1 cellular context compared by ENCODE assay signal in genomic region chr21:33617555-33617954, GRCh38.
TF ChIP-seq lines count a peak whose summit lies in the region.
"Not testable (repeated sequence)": the region's sequence is repeated elsewhere in the genome, so short reads cannot be mapped to it uniquely, and the experiment has no call there.

No MANE protein-coding gene starts in this region.

TF ChIP-seq in K562, 482 proteins besides CTCF, POLR2A, EP300 and RAD21:
- TF ChIP-seq CBFA2T2 (conservative IDR thresholded peaks at IDR 0.05) (peak; percentile 61), SOX6 (IDR thresholded peaks at IDR 0.05) (peak; percentile 61), TEAD1 (CRISPR knock-in tag; IDR thresholded peaks at IDR 0.05) (0 out of 4 replicates have a peak, but pooled peaks of 1 of the 2 experiments have one; percentile 32), SMARCA4 (IDR thresholded peaks at IDR 0.05) (0 out of 2 replicates have a peak, but pooled peaks have one; percentile 29), TCF3 (CRISPR knock-in tag; IDR thresholded peaks at IDR 0.05) (peak; percentile 89), DPF2 (IDR thresholded peaks at IDR 0.05) (peak; percentile 32), TEAD4 (IDR thresholded peaks at IDR 0.05; ENCODE audit: low read length) (peak; percentile 61; the same call in 1 of the 2 replicates), TAL1 (IDR thresholded peaks at IDR 0.05) (peak; percentile 75), KLF16 (IDR thresholded peaks at IDR 0.05) (peak; percentile 36; the same call in 1 of the 2 replicates), TRIM24 (IDR thresholded peaks at IDR 0.05) (peak; percentile 69 to 79; a peak in 3 of 4 replicates), GATA2 (CRISPR knock-in tag; IDR thresholded peaks at IDR 0.05) (0 out of 2 replicates have a peak, but pooled peaks have one; percentile 44), CBFA2T3 (IDR thresholded peaks at IDR 0.05) (peak; percentile 73), SMARCE1 (IDR thresholded peaks at IDR 0.05) (0 out of 2 replicates have a peak, but pooled peaks have one; percentile 51), MTA2 (IDR thresholded peaks at IDR 0.05; ENCODE audit: low read depth) (peak; percentile 72), NCOR1 (IDR thresholded peaks at IDR 0.05) (peak; percentile 54), ARID1B (IDR thresholded peaks at IDR 0.05) (peak; percentile 84), CEBPG (CRISPR knock-in tag; IDR thresholded peaks at IDR 0.05) (peak; percentile 17; the same call in 1 of the 2 replicates), KDM1A (IDR thresholded peaks at IDR 0.05) (0 out of 4 replicates have a peak, but pooled peaks have one; percentile 17 to 18)
- TF ChIP-seq TEAD4 (CRISPR knock-in tag; IDR thresholded peaks at IDR 0.05; ENCODE audit: borderline replicate concordance); CEBPG (tag; conservative IDR thresholded peaks at IDR 0.05 in 1 of 2, IDR thresholded peaks at IDR 0.05 in 1 of 2): not testable (repeated sequence)
- TF ChIP-seq, protein P1, sequence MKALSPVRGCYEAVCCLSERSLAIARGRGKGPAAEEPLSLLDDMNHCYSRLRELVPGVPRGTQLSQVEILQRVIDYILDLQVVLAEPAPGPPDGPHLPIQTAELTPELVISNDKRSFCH (CRISPR knock-in tag; IDR thresholded peaks at IDR 0.05): not testable (repeated sequence)
- TF ChIP-seq, protein P1 (tag; IDR thresholded peaks at IDR 0.05): 0 out of 2 replicates have a peak, but pooled peaks have one; percentile 31
